In the genomic region with DNA sequence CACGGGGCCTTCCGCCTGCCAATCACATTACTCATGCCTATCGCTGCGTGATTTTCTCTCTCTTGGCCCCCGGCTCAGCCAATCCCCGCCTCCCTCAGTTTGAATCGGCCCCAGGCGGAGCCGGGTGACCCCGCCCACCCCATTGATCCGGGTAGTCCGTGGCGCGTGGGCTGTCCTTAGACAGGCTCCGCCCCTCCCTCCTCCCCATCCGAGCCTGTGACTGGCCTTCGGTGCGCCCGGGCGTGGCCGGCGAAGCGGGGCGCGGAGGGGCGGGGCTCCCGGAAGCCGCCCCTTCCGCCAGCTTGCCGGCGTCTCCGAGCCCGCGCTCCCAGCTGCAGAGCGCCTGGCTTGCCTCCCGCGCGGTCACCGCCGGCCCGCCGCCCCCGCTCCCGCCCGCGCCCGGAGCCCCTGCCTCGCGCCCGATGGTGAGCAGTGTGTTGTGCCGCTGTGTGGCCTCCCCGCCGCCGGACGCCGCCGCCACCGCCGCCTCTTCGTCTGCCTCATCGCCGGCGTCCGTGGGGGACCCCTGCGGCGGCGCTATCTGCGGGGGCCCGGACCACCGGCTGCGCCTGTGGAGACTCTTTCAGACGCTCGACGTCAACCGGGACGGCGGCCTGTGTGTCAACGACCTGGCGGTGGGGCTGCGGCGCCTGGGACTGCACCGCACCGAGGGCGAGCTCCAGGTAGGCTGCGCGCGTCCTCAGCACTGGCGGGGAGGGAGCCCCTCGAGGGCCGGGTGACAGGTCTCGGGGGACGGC, we compare ENCODE assay signal across 8 cellular contexts. TPM values are rescaled to one million over a fixed set of nuclear protein-coding genes. Genes with fewer than 3 reads are reported as not detected.
DNase-seq lines count a peak whose midpoint lies in the region; ATAC-seq and TF ChIP-seq lines count a peak whose summit lies in the region.

A gene (plus strand): TSS at position 335 of the 758 bp plus-strand sequence. CDS start 88 bp downstream, at position 423.

- TF ChIP-seq CTCF in PC-9 (conservative IDR thresholded peaks at IDR 0.05): no peak

- POLR2A ChIA-PET in PC-9 (lab: Charles Lee; ENCODE audit: unreplicated experiment): interaction anchor here (0.6 to 1.3 kb wide), 9 partner anchors 11 to 151 kb away, joined by 3 to 11 read pairs (median 5); a partner anchor contains a TSS

- peak within 1 kb of the TSS; percentile 93 for H3K9ac ChIP-seq in mucosa of stomach (ENCODE audit: low read length)

- CTCF ChIA-PET in PC-9 (lab: Charles Lee): interaction anchor here (0.6 to 2.9 kb wide), 8 partner anchors 11 to 282 kb away, joined by 3 to 13 read pairs (median 4); a partner anchor contains a TSS

- peak within 1 kb of the TSS; percentile 94 for H3K27ac ChIP-seq in PC-9

- H3K9me2 ChIP-seq in PC-9 (ENCODE audit: insufficient read depth): no peaks in the 10 kb centered on the region

- peak; percentile 69 for TF ChIP-seq POLR2A in erythroblast (IDR thresholded peaks at IDR 0.05; ENCODE audit: low read length)

- ATAC-seq in GM21619 (IDR thresholded peaks at IDR 0.05; ENCODE audit: unreplicated experiment): peak; percentile 57

- no peaks in the 10 kb centered on the region for H3K27me3 ChIP-seq in PC-9 (ENCODE audit: insufficient read depth, low read depth)
- H3K27me3 ChIP-seq in mucosa of stomach (ENCODE audit: control insufficient read depth, insufficient read depth, low read length): no peaks in the 10 kb centered on the region

- peak within 1 kb of the TSS; percentile 92 for H2AFZ ChIP-seq in PC-9

- H3K9me3 ChIP-seq in PC-9 (ENCODE audit: insufficient read depth, low read depth) (no peaks in the 10 kb centered on the region), mucosa of stomach (ENCODE audit: control insufficient read depth, low read length) (no peaks in the 10 kb centered on the region)

- peak within 1 kb of the TSS; percentile 92 for H3K4me3 ChIP-seq in Jurkat, Clone E6-1 (ENCODE audit: low read length)
- H3K4me3 ChIP-seq in PC-9 (peak within 1 kb of the TSS; percentile 87), mucosa of stomach (ENCODE audit: low read length) (peak within 1 kb of the TSS; percentile 90)

- H4K20me1 ChIP-seq in PC-9 (ENCODE audit: insufficient read depth): no peaks in the 10 kb centered on the region

- H3F3A ChIP-seq in PC-9 (ENCODE audit: insufficient read depth, low read depth): peaks cover 17% of the 10 kb centered on the region

- no TSS peak for BruUV-seq in PC-9 (replicated peaks; lab: Mats Ljungman, UMichigan)

- H3K4me1 ChIP-seq in PC-9 (replicated peaks; ENCODE audit: insufficient read depth) (peaks cover 42% of the 10 kb centered on the region), mucosa of stomach (ENCODE audit: control insufficient read depth, insufficient read depth, low read length) (peaks cover 31% of the 10 kb centered on the region)

- H3K79me2 ChIP-seq in PC-9 (ENCODE audit: low read depth): peaks cover 55% of the 10 kb centered on the region

- intact Hi-C loops in PC-9 (cut with micrococcal nuclease; ENCODE audit: unreplicated experiment): loop anchor here (1.0 to 2.0 kb wide), 2 partner anchors 16 to 31 kb away; no protein-coding TSS in a partner anchor

- H3K36me3 ChIP-seq in PC-9 (ENCODE audit: low read depth) (no peaks in the 10 kb centered on the region), mucosa of stomach (ENCODE audit: control insufficient read depth, insufficient read depth, low read length) (peaks cover 2% of the 10 kb centered on the region)

- peak within 1 kb of the TSS; percentile 92 for H3K4me2 ChIP-seq in PC-9

- DNase-seq in DMS114 treated with DMSO at 0.1 percent for 48 hours (lab: John Stamatoyannopoulos, UW; ENCODE audit: unreplicated experiment): peak; percentile 96
- DNase-seq in Jurkat, Clone E6-1 (ENCODE audit: low read depth, low spot score): peak; percentile 99
- DNase-seq in PC-9: peak; percentile 96 to 100
- DNase-seq in activated T-cell treated with anti-CD3 and anti-CD28 coated beads, Interleukin-2, amount 50 U/mL, for 1 hour: peak; percentile 100
- peak; percentile 99 to 100 for DNase-seq in erythroblast (lab: John Stamatoyannopoulos, UW)
- peak; percentile 100 for DNase-seq in stimulated activated CD8-positive, alpha-beta memory T cell treated with anti-CD3 and anti-CD28 coated beads, Interleukin-7, amount 100 ng/mL, for 1 hour (ENCODE audit: low read depth in 2 of 2)

RNA-seq across cellular contexts. Expression of the gene that starts here (rescaled TPM):
- polyA plus RNA-seq in Jurkat, Clone E6-1 (2012; ENCODE audit: insufficient read depth, insufficient read length): 23.5 TPM
- 11.7 and 13.4 TPM in 2 replicates for total RNA-seq in PC-9 (2021)

Comparison
In these comparisons a context has a peak if more than half of its experiments do, and no peak if none do; other contexts are left out.
1. Peak in every context shown above with its lines: DNase-seq, ATAC-seq, H3K4me3 ChIP-seq and H3K27ac ChIP-seq.